In the genomic region with DNA sequence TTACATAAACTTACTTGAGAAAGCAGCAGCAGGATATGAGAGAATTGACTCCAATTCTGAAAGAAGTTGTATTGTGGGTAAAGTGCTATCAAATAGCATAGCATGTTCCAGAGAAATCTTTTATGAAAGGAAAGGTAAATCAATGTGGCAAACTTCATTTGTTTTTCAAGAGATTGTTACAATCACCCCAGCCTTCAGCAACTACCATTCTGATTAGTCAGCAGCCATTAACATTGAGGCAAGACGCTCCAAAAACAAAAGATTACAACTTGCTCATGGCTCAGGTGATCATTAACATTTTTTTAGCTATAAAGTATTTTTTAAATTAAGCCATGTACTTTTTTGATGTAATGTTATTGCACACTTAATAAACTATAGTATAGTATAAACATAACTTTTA, we compare ENCODE assay signal across 33 cellular contexts.
"Had no signal": no experiment of that assay in that cellular context is flagged by ENCODE, and none has a peak within 500 bp of the region (broad histone marks: within the 10 kb centered on the region; RNA-seq: fewer than 3 reads in every experiment).

No MANE protein-coding gene starts in this region.

- FAIRE-seq: RCC 7860 had no signal

- DNase-seq: activated B cell treated with CpG ODN at 0.5 μM for 24 hours; activated CD4-positive, alpha-beta memory T cell treated with anti-CD3 and anti-CD28 coated beads for 36 hours; activated CD4-positive, alpha-beta T cell treated with anti-CD3 and anti-CD28 coated beads for 4 hours; activated CD4-positive, alpha-beta T cell treated with anti-CD3 and anti-CD28 coated beads, Interleukin-2, amount 50 U/mL, for 1 hour; activated CD4-positive, CD25-positive, alpha-beta regulatory T cell treated with anti-CD3 and anti-CD28 coated beads, Interleukin-2, amount 50 U/mL, for 72 hours; activated CD8-positive, alpha-beta memory T cell treated with anti-CD3 and anti-CD28 coated beads, Interleukin-2, amount 50 U/mL, for 4 hours; activated gamma-delta T cell treated with Interleukin-2 at 50 U/mL for 16 hours; activated naive CD4-positive, alpha-beta T cell treated with anti-CD3 and anti-CD28 coated beads for 36 hours; activated naive CD8-positive, alpha-beta T cell treated with anti-CD3 and anti-CD28 coated beads, Interleukin-2, amount 50 U/mL, for 24 hours; activated T-cell treated with anti-CD3 and anti-CD28 coated beads for 4 hours; activated T-cell treated with anti-CD3 and anti-CD28 coated beads, Interleukin-2, amount 50 U/mL, for 4 hours; anterior cingulate cortex; Kasumi-1; MM.1S; NCI-H1092 treated with DMSO at 0.1 percent for 48 hours; NCI-H146; NCI-H187; NCI-H2029 treated with DMSO at 0.1 percent for 48 hours; NCI-H2107; NCI-H2171; NCI-H510A; NCI-H526; NCI-H748 treated with DMSO at 0.1 percent for 48 hours; SIG-M5; T-helper 1 cell; T-helper 2 cell; T-helper 9 cell had no signal

- H3K4me2 ChIP-seq: PC-9 had no signal

- H3K27ac ChIP-seq: PC-9, RWPE1, VCaP had no signal

- ATAC-seq: activated naive CD8-positive, alpha-beta T cell treated with anti-CD3 and anti-CD28 coated beads, Interleukin-2, amount 50 U/mL, for 24 hours; activated T-cell treated with anti-CD3 and anti-CD28 coated beads, Interleukin-2, amount 50 U/mL, for 4 hours; Right ventricle myocardium inferior; SK-N-SH treated with all-trans-retinoic acid at 6 μM for 48 hours had no signal

- H3K4me3 ChIP-seq: PC-9 had no signal
